Comparison of ENCODE assay signal across 1 cellular context in genomic region chr16:23861874-23862273, GRCh38.
A peak's percentile ranks its signal among the peaks of the same experiment; 100 is the strongest.
TF ChIP-seq lines count a peak whose summit lies in the region.

No MANE protein-coding gene starts in this region.

TF ChIP-seq in K562, 482 proteins besides CTCF, POLR2A, EP300 and RAD21:
- no peak for TF ChIP-seq ZNF24 (IDR thresholded peaks at IDR 0.05)
- 0 out of 2 replicates have a peak, but pooled peaks have one; percentile 11 for TF ChIP-seq ARID1B (IDR thresholded peaks at IDR 0.05)
